Comparison of ENCODE assay signal across 15 cellular contexts in genomic region chr4:151238477-151238876, GRCh38. TPM values are rescaled to one million over a fixed set of nuclear protein-coding genes. Genes with fewer than 3 reads are reported as not detected.
A peak's percentile ranks its signal among the peaks of the same experiment; 100 is the strongest.
DNase-seq lines count a peak whose midpoint lies in the region; ATAC-seq, FAIRE-seq and TF ChIP-seq lines count a peak whose summit lies in the region.
"Had no signal": no experiment of that assay in that cellular context is flagged by ENCODE, and none has a peak within 500 bp of the region (broad histone marks: within the 10 kb centered on the region; RNA-seq: fewer than 3 reads in every experiment).

No MANE protein-coding gene starts in this region.

- POLR2A ChIA-PET in endothelial cell of umbilical vein (lab: Charles Lee) = no interaction called here

- no TSS peak for BruUV-seq in endothelial cell of umbilical vein (replicated peaks; lab: Mats Ljungman, UMichigan)

- peak; percentile 18 for FAIRE-seq in endothelial cell of umbilical vein (lab: Jason Lieb, UNC)
- FAIRE-seq: GM18507 had no signal

- H3K4me3 ChIP-seq in endothelial cell of umbilical vein (replicated peaks in 1 of 3; ENCODE audit: insufficient read depth in 1 of 3, low read depth in 1 of 3, low read length in 3 of 3) = no peak overlapping the region
- no peak overlapping the region for H3K4me3 ChIP-seq in right lobe of liver
- H3K4me3 ChIP-seq: upper lobe of left lung had no signal

- H3K27ac Mint-ChIP-seq in effector memory CD8-positive, alpha-beta T cell = no peak overlapping the region
- no peak overlapping the region for H3K27ac Mint-ChIP-seq in activated T-helper 1 cell treated with anti-CD3 and anti-CD28 coated beads, Interleukin-12 subunit alpha, Interleukin-12 subunit beta, Interleukin-2, Interleukin-4 antibody, amounts not matched to agents 30 ng/mL and 10 ng/mL and 1 ng/mL, durations not matched to agents 14 hours and 24 hours and 36 hours
- H3K27ac Mint-ChIP-seq in activated naive CD4-positive, alpha-beta T cell treated with anti-CD3 and anti-CD28 coated beads for 36 hours = no peak overlapping the region

- intact Hi-C loops in endothelial cell of umbilical vein (cut with micrococcal nuclease) (no loop called here), right lobe of liver (cut with DNase I) (no loop called here)
- intact Hi-C loops in activated T-helper 1 cell treated with anti-CD3 and anti-CD28 coated beads, Interleukin-12 subunit alpha, Interleukin-12 subunit beta, Interleukin-2, Interleukin-4 antibody, amounts not matched to agents 30 ng/mL and 10 ng/mL and 1 ng/mL, durations not matched to agents 14 hours and 24 hours and 36 hours (cut with micrococcal nuclease) = no loop called here
- intact Hi-C loops in activated naive CD4-positive, alpha-beta T cell treated with anti-CD3 and anti-CD28 coated beads for 36 hours (cut with micrococcal nuclease) = no loop called here

- H3K4me1 ChIP-seq in endothelial cell of umbilical vein (ENCODE audit: control insufficient read depth, extremely low read depth, insufficient read depth, low read length) (no peaks in the 10 kb centered on the region), right lobe of liver (no peaks in the 10 kb centered on the region)

- TF ChIP-seq CTCF in endothelial cell of umbilical vein (IDR thresholded peaks at IDR 0.05; ENCODE audit: extremely low read depth in 1 of 2, insufficient read depth in 1 of 2, low read depth in 1 of 2, low read length in 2 of 2) (peak in 1 of 2 donors; percentile 5), right lobe of liver (IDR thresholded peaks at IDR 0.05) (peak in 2 of 4 donors; percentile 25 to 32)

- no peaks in the 10 kb centered on the region for H3K9me3 ChIP-seq in endothelial cell of umbilical vein (replicated peaks; ENCODE audit: control insufficient read depth, insufficient read depth, low read length)
- no peaks in the 10 kb centered on the region for H3K9me3 ChIP-seq in right lobe of liver
- H3K9me3 ChIP-seq: upper lobe of left lung had no signal

- H3K27ac ChIP-seq in endothelial cell of umbilical vein (ENCODE audit: insufficient read depth, low read depth, low read length) (no peak overlapping the region), right lobe of liver (no peak overlapping the region)
- H3K27ac ChIP-seq: upper lobe of left lung had no signal

- H3K36me3 Mint-ChIP-seq in effector memory CD8-positive, alpha-beta T cell (ENCODE audit: insufficient read depth) = no peaks in the 10 kb centered on the region
- H3K36me3 Mint-ChIP-seq in activated T-helper 1 cell treated with anti-CD3 and anti-CD28 coated beads, Interleukin-12 subunit alpha, Interleukin-12 subunit beta, Interleukin-2, Interleukin-4 antibody, amounts not matched to agents 30 ng/mL and 10 ng/mL and 1 ng/mL, durations not matched to agents 14 hours and 24 hours and 36 hours (ENCODE audit: low read depth) = no peaks in the 10 kb centered on the region
- no peaks in the 10 kb centered on the region for H3K36me3 Mint-ChIP-seq in activated naive CD4-positive, alpha-beta T cell treated with anti-CD3 and anti-CD28 coated beads for 36 hours (ENCODE audit: low read depth)

- CTCF ChIA-PET in endothelial cell of umbilical vein (lab: Charles Lee) = interaction anchor here (0.7 to 2.2 kb wide), 4 partner anchors 23 to 366 kb away, joined by 3 to 8 read pairs (median 3); no protein-coding TSS in a partner anchor
- CTCF ChIA-PET in activated naive CD4-positive, alpha-beta T cell treated with anti-CD3 and anti-CD28 coated beads for 36 hours (lab: Charles Lee) = no interaction called here

- dilution Hi-C loops in endothelial cell of umbilical vein (cut with MboI; ENCODE audit: extremely low pct_ligation_motif_present, low sequenced_read_pairs) = no loop called here

- WGBS in right lobe of liver (ENCODE audit: insufficient coverage, low coverage, low lambda C conversion rate, missing lambda C conversion rate) = 32% methylated on average over 3 of the region's 3 CpGs

- H4K20me1 ChIP-seq in endothelial cell of umbilical vein (replicated peaks; ENCODE audit: control insufficient read depth, extremely low read depth, insufficient read depth, low read length) = no peaks in the 10 kb centered on the region

- H3K36me3 ChIP-seq in endothelial cell of umbilical vein (ENCODE audit: control insufficient read depth in 2 of 2, extremely low read depth in 1 of 2, insufficient read depth in 2 of 2, low read length in 2 of 2) = no peaks in the 10 kb centered on the region
- no peaks in the 10 kb centered on the region for H3K36me3 ChIP-seq in right lobe of liver
- H3K36me3 ChIP-seq: upper lobe of left lung had no signal

- no peak overlapping the region for H3K9ac ChIP-seq in endothelial cell of umbilical vein (replicated peaks; ENCODE audit: extremely low read depth, insufficient read depth, low read length)

- no peaks in the 10 kb centered on the region for H3K4me1 Mint-ChIP-seq in effector memory CD8-positive, alpha-beta T cell (ENCODE audit: low read depth in 2 of 2)
- H3K4me1 Mint-ChIP-seq in activated T-helper 1 cell treated with anti-CD3 and anti-CD28 coated beads, Interleukin-12 subunit alpha, Interleukin-12 subunit beta, Interleukin-2, Interleukin-4 antibody, amounts not matched to agents 30 ng/mL and 10 ng/mL and 1 ng/mL, durations not matched to agents 14 hours and 24 hours and 36 hours (ENCODE audit: low read depth) = no peaks in the 10 kb centered on the region
- H3K4me1 Mint-ChIP-seq in activated naive CD4-positive, alpha-beta T cell treated with anti-CD3 and anti-CD28 coated beads for 36 hours (ENCODE audit: low read depth) = no peaks in the 10 kb centered on the region

- H2AFZ ChIP-seq in endothelial cell of umbilical vein (ENCODE audit: low read depth, low read length) = no peak overlapping the region

- no peak overlapping the region for H3K4me3 Mint-ChIP-seq in effector memory CD8-positive, alpha-beta T cell
- H3K4me3 Mint-ChIP-seq in activated T-helper 1 cell treated with anti-CD3 and anti-CD28 coated beads, Interleukin-12 subunit alpha, Interleukin-12 subunit beta, Interleukin-2, Interleukin-4 antibody, amounts not matched to agents 30 ng/mL and 10 ng/mL and 1 ng/mL, durations not matched to agents 14 hours and 24 hours and 36 hours = no peak overlapping the region
- H3K4me3 Mint-ChIP-seq in activated naive CD4-positive, alpha-beta T cell treated with anti-CD3 and anti-CD28 coated beads for 36 hours = no peak overlapping the region

- H3K79me2 ChIP-seq in endothelial cell of umbilical vein (ENCODE audit: control insufficient read depth, insufficient read depth, low read length) = peaks cover 2% of the 10 kb centered on the region

- no peaks in the 10 kb centered on the region for H3K27me3 ChIP-seq in endothelial cell of umbilical vein (ENCODE audit: control insufficient read depth in 2 of 2, insufficient read depth in 2 of 2, low read length in 2 of 2)
- no peaks in the 10 kb centered on the region for H3K27me3 ChIP-seq in right lobe of liver
- H3K27me3 ChIP-seq: upper lobe of left lung had no signal

- peak; percentile 32 for DNase-seq in AG20443 (ENCODE audit: low spot score)
- DNase-seq in NCI-H2171 treated with DMSO at 0.1 percent for 48 hours (lab: John Stamatoyannopoulos, UW) = peak; percentile 15
- peak; percentile 59 for DNase-seq in endothelial cell of umbilical vein (ENCODE audit: low read depth, low spot score)
- DNase-seq in right lobe of liver = no peak
- no peak for DNase-seq in DMS153 (lab: John Stamatoyannopoulos, UW)
- no peak for DNase-seq in effector memory CD8-positive, alpha-beta T cell
- no peak for DNase-seq in activated T-helper 1 cell treated with anti-CD3 and anti-CD28 coated beads, Interleukin-12 subunit alpha, Interleukin-12 subunit beta, Interleukin-2, Interleukin-4 antibody, amounts not matched to agents 30 ng/mL and 10 ng/mL and 1 ng/mL, durations not matched to agents 14 hours and 24 hours and 36 hours (ENCODE audit: low spot score)
- DNase-seq in activated naive CD4-positive, alpha-beta T cell treated with anti-CD3 and anti-CD28 coated beads for 36 hours = no peak
- DNase-seq: activated CD4-positive, alpha-beta T cell treated with anti-CD3 and anti-CD28 coated beads, Interleukin-2, amount 50 U/mL, for 1 hour; activated naive CD4-positive, alpha-beta T cell treated with Interleukin-2 at 50 U/mL for 16 hours; effector CD4-positive, alpha-beta T cell; upper lobe of left lung had no signal

- H3K9me3 Mint-ChIP-seq in effector memory CD8-positive, alpha-beta T cell = no peaks in the 10 kb centered on the region
- H3K9me3 Mint-ChIP-seq in activated T-helper 1 cell treated with anti-CD3 and anti-CD28 coated beads, Interleukin-12 subunit alpha, Interleukin-12 subunit beta, Interleukin-2, Interleukin-4 antibody, amounts not matched to agents 30 ng/mL and 10 ng/mL and 1 ng/mL, durations not matched to agents 14 hours and 24 hours and 36 hours = no peaks in the 10 kb centered on the region
- no peaks in the 10 kb centered on the region for H3K9me3 Mint-ChIP-seq in activated naive CD4-positive, alpha-beta T cell treated with anti-CD3 and anti-CD28 coated beads for 36 hours

- ATAC-seq in right lobe of liver = peak; percentile 52 to 73 (median 60)
- ATAC-seq in effector memory CD8-positive, alpha-beta T cell (replicated peaks) = no peak

- peaks cover 21 to 27% of the 10 kb centered on the region in 2 donors for H3K27me3 Mint-ChIP-seq in effector memory CD8-positive, alpha-beta T cell
- H3K27me3 Mint-ChIP-seq in activated T-helper 1 cell treated with anti-CD3 and anti-CD28 coated beads, Interleukin-12 subunit alpha, Interleukin-12 subunit beta, Interleukin-2, Interleukin-4 antibody, amounts not matched to agents 30 ng/mL and 10 ng/mL and 1 ng/mL, durations not matched to agents 14 hours and 24 hours and 36 hours (ENCODE audit: insufficient read depth) = peaks cover 6% of the 10 kb centered on the region
- peaks cover 18% of the 10 kb centered on the region for H3K27me3 Mint-ChIP-seq in activated naive CD4-positive, alpha-beta T cell treated with anti-CD3 and anti-CD28 coated beads for 36 hours (ENCODE audit: low read depth)

- TF ChIP-seq POLR2A in endothelial cell of umbilical vein (IDR thresholded peaks at IDR 0.05; ENCODE audit: low read depth, low read length) (no peak), right lobe of liver (IDR thresholded peaks at IDR 0.05) (no peak)

- no peak overlapping the region for H3K4me2 ChIP-seq in endothelial cell of umbilical vein (ENCODE audit: insufficient read depth, low read length)

- no peaks in the 10 kb centered on the region for H3K9me1 ChIP-seq in endothelial cell of umbilical vein (replicated peaks; ENCODE audit: control insufficient read depth, extremely low read depth, insufficient read depth, low read length)

RNA-seq across cellular contexts. Expression of gene PRSS48, which starts 38.5 kb away (rescaled TPM):
- total RNA-seq in endothelial cell of umbilical vein = not detected in 2 replicates
- polyA plus RNA-seq in endothelial cell of umbilical vein = not detected in 2 replicates
- not detected in 2 replicates for polyA plus RNA-seq in endothelial cell of umbilical vein (2011; cell fraction: cytosol; rRNA removed)
- polyA plus RNA-seq in endothelial cell of umbilical vein (2011; cell fraction: nucleus; rRNA removed) = not detected in 2 replicates
- polyA plus RNA-seq in endothelial cell of umbilical vein (2012) = not detected in 2 replicates
- polyA minus RNA-seq in endothelial cell of umbilical vein = not detected in 2 replicates
- not detected for polyA minus RNA-seq in endothelial cell of umbilical vein (2011; cell fraction: cytosol; rRNA and poly(A)+ RNA removed)
- polyA minus RNA-seq in endothelial cell of umbilical vein (2011; cell fraction: nucleus; rRNA and poly(A)+ RNA removed) = not detected in 2 replicates
- not detected for total RNA-seq in right lobe of liver
- total RNA-seq in activated T-helper 1 cell treated with anti-CD3 and anti-CD28 coated beads, Interleukin-12 subunit alpha, Interleukin-12 subunit beta, Interleukin-2, Interleukin-4 antibody, amounts not matched to agents 30 ng/mL and 10 ng/mL and 1 ng/mL, durations not matched to agents 14 hours and 24 hours and 36 hours = not detected in 2 replicates
- total RNA-seq in activated naive CD4-positive, alpha-beta T cell treated with anti-CD3 and anti-CD28 coated beads for 36 hours = not detected
- total RNA-seq: Daoy, skeletal muscle tissue, upper lobe of left lung had no signal

Comparison
In these comparisons a context has a peak if more than half of its experiments do, and no peak if none do; other contexts are left out.
1. DNase-seq: peak in AG20443 (single experiment), NCI-H2171 treated with DMSO at 0.1 percent for 48 hours (single experiment) and endothelial cell of umbilical vein (single experiment); none in right lobe of liver (0 of 3), DMS153 (single experiment), effector memory CD8-positive, alpha-beta T cell (0 of 3), activated T-helper 1 cell treated with anti-CD3 and anti-CD28 coated beads, Interleukin-12 subunit alpha, Interleukin-12 subunit beta, Interleukin-2, Interleukin-4 antibody, amounts not matched to agents 30 ng/mL and 10 ng/mL and 1 ng/mL, durations not matched to agents 14 hours and 24 hours and 36 hours (single experiment) and activated naive CD4-positive, alpha-beta T cell treated with anti-CD3 and anti-CD28 coated beads for 36 hours (single experiment).